Comparison of ENCODE assay signal across 8 cellular contexts in the genomic region with DNA sequence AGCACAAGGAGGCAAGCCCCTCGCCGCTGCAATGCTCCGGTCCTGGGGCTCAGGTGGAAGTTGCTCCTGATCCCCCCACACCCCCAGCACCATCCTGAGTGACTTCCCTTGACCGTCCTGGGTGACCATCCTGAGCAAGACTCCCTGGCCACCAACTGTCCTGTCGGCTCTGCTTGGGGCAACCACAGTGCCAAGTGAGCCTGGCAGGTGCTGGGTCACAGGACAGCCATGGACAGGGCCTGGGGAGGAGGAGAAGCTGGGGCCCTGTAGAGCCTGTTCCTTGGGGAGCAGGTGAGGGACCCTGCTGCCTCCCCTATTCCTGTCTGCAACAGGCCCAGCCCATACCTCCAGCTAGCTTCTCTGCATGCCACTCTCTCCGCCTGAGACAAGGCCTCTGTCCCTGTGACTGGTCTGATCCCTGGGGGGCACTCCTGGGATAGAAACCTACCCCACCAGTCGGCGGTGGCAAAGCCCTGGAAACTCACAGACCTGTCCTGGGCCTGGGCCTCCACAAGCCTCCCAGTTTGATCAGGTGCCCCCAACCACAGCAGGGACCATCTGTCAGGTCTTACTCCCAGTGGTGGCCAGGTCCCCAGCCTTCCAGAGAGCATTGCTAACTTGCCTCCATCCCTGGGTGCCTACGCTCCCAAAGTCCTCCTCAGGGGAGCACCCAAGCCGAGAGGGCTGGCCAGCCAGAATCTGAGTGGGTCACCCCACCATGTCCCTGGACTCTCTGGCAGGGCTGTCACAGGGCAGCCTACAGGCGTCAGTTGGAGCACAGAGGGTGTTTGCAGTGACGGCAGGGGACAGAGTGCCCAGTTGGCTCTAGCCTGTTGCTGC.
A peak's percentile ranks its signal among the peaks of the same experiment; 100 is the strongest.
DNase-seq lines count a peak whose midpoint lies in the region; ATAC-seq and TF ChIP-seq lines count a peak whose summit lies in the region.

No MANE protein-coding gene starts in this region.

- ATAC-seq in GM21528 (IDR thresholded peaks at IDR 0.05; ENCODE audit: low FRiP score, unreplicated experiment) = no peak
- ATAC-seq in esophagus mucosa = no peak
- ATAC-seq in HG02759 (IDR thresholded peaks at IDR 0.05; ENCODE audit: unreplicated experiment) = no peak

- peak overlapping the region; percentile 88 to 95 for H3K9ac ChIP-seq in colonic mucosa (ENCODE audit: low read depth in 2 of 2, low read length in 2 of 2)

- H3K4me1 ChIP-seq in colonic mucosa (peaks cover 4% of the 10 kb centered on the region), tibial nerve (peaks cover 0 to 89% (median 65%) of the 10 kb centered on the region in 4 donors)

- peak in 1 of 2 donors; percentile 83 for TF ChIP-seq EP300 in tibial nerve (IDR thresholded peaks at IDR 0.05)

- 31 to 42% methylated on average over 5 to 9 of the region's 12 CpGs for WGBS in tibial nerve, 2 donors

- H3K36me3 ChIP-seq in colonic mucosa = no peaks in the 10 kb centered on the region
- peaks cover 0 to 7% (median 0%) of the 10 kb centered on the region in 3 donors for H3K36me3 ChIP-seq in tibial nerve

- peak; percentile 14 to 61 for TF ChIP-seq POLR2A in tibial nerve (IDR thresholded peaks at IDR 0.05)

- peak overlapping the region; percentile 89 for H3K27ac ChIP-seq in colonic mucosa
- H3K27ac ChIP-seq in tibial nerve = peak overlapping the region; percentile 91 to 100 (median 97)

- no peak for TF ChIP-seq CTCF in colonic mucosa (IDR thresholded peaks at IDR 0.05)
- TF ChIP-seq CTCF in tibial nerve (IDR thresholded peaks at IDR 0.05) = no peak

- H3K27me3 ChIP-seq in colonic mucosa (no peaks in the 10 kb centered on the region), tibial nerve (no peaks in the 10 kb centered on the region)

- DNase-seq in activated CD8-positive, alpha-beta memory T cell treated with anti-CD3 and anti-CD28 coated beads, Interleukin-2, amount 50 U/mL, for 48 hours = peak; percentile 55
- no peak for DNase-seq in activated CD8-positive, alpha-beta memory T cell treated with anti-CD3 and anti-CD28 coated beads for 24 hours
- DNase-seq in colonic mucosa (no peak), mesenteric fat pad (ENCODE audit: low spot score) (peak; percentile 88), tibial nerve (ENCODE audit: low spot score in 2 of 2) (peak in 1 of 2 donors; percentile 15)

- H3K9me3 ChIP-seq in colonic mucosa = no peaks in the 10 kb centered on the region
- H3K9me3 ChIP-seq in tibial nerve = no peaks in the 10 kb centered on the region

- intact Hi-C loops in colonic mucosa (cut with DNase I) = no loop called here

- H3K4me3 ChIP-seq in colonic mucosa (peak overlapping the region; percentile 49), tibial nerve (peak overlapping the region; percentile 48 to 82 (median 70))

Comparison
In these comparisons a context has a peak if more than half of its experiments do, and no peak if none do; other contexts are left out.
1. DNase-seq: peak in activated CD8-positive, alpha-beta memory T cell treated with anti-CD3 and anti-CD28 coated beads, Interleukin-2, amount 50 U/mL, for 48 hours (single experiment) and mesenteric fat pad (single experiment); none in activated CD8-positive, alpha-beta memory T cell treated with anti-CD3 and anti-CD28 coated beads for 24 hours (single experiment) and colonic mucosa (single experiment).